In genomic region chr14:62015248-62015647, GRCh38 we compare ENCODE assay signal across 19 cellular contexts.
DNase-seq lines count a peak whose midpoint lies in the region; ATAC-seq and TF ChIP-seq lines count a peak whose summit lies in the region.
"Had no signal": no experiment of that assay in that cellular context is flagged by ENCODE, and none has a peak within 500 bp of the region (broad histone marks: within the 10 kb centered on the region; RNA-seq: fewer than 3 reads in every experiment).

No MANE protein-coding gene starts in this region.

- no peaks in the 10 kb centered on the region for H3K79me2 ChIP-seq in MM.1S (ENCODE audit: low read length)

- no peaks in the 10 kb centered on the region for H3F3A ChIP-seq in MM.1S (ENCODE audit: insufficient read depth, low read length)

- TF ChIP-seq CTCF in MM.1S (IDR thresholded peaks at IDR 0.05; ENCODE audit: low read length) = no peak
- TF ChIP-seq CTCF in right atrium auricular region (IDR thresholded peaks at IDR 0.05) = no peak

- H3K36me3 ChIP-seq in MM.1S (replicated peaks; ENCODE audit: insufficient read depth, low read length) (no peaks in the 10 kb centered on the region), right atrium auricular region (no peaks in the 10 kb centered on the region)

- H2AFZ ChIP-seq in MM.1S (ENCODE audit: low read length) = 0 out of 2 replicates have a peak overlapping the region, but pooled peaks have one; percentile 4
- H2AFZ ChIP-seq: PC-9 had no signal

- H4K20me1 ChIP-seq in MM.1S (ENCODE audit: insufficient read depth, low read length) = no peaks in the 10 kb centered on the region

- H3K27me3 ChIP-seq in MM.1S (replicated peaks; ENCODE audit: insufficient read depth, low read length) (no peaks in the 10 kb centered on the region), right atrium auricular region (no peaks in the 10 kb centered on the region)

- DNase-seq in GM03348 (ENCODE audit: low spot score) = peak; percentile 6
- DNase-seq in MM.1S = no peak
- peak; percentile 34 for DNase-seq in dedifferentiated amniotic fluid mesenchymal stem cell (ENCODE audit: extremely low spot score)
- no peak for DNase-seq in activated CD8-positive, alpha-beta memory T cell treated with anti-CD3 and anti-CD28 coated beads, Interleukin-2, amount 50 U/mL, for 48 hours
- no peak for DNase-seq in right atrium auricular region (ENCODE audit: low spot score)
- DNase-seq in NCI-H2171 (lab: John Stamatoyannopoulos, UW) = no peak
- DNase-seq: CD4-positive, CD25-positive, alpha-beta regulatory T cell; COR-L47; DMS 273 treated with DMSO at 0.1 percent for 48 hours; DND-41; GDM1; NCI-H1694 treated with DMSO at 0.1 percent for 48 hours; NCI-H2227 treated with DMSO at 0.1 percent for 48 hours; PC-9; SIG-M5; T-helper 17 cell had no signal

- H3K9me3 ChIP-seq in MM.1S (replicated peaks; ENCODE audit: insufficient read depth, low read length) (no peaks in the 10 kb centered on the region), right atrium auricular region (no peaks in the 10 kb centered on the region)

- H3K4me1 ChIP-seq in MM.1S (ENCODE audit: low read length) = no peaks in the 10 kb centered on the region
- no peaks in the 10 kb centered on the region for H3K4me1 ChIP-seq in right atrium auricular region

- H3K27ac ChIP-seq in MM.1S (ENCODE audit: low read length) = no peak overlapping the region
- no peak overlapping the region for H3K27ac ChIP-seq in right atrium auricular region
- H3K27ac ChIP-seq: PC-9, RWPE1 had no signal

- H3K9me2 ChIP-seq in MM.1S (replicated peaks; ENCODE audit: insufficient read depth, low read length) = no peaks in the 10 kb centered on the region

- H3K9ac ChIP-seq in MM.1S (ENCODE audit: low read length) = no peak overlapping the region

- H3K4me3 ChIP-seq in MM.1S (ENCODE audit: low read length) (no peak overlapping the region), right atrium auricular region (no peak overlapping the region)
- H3K4me3 ChIP-seq: GM12878, PC-9 had no signal

- no peak for ATAC-seq in HG02798 (IDR thresholded peaks at IDR 0.05; ENCODE audit: poor library complexity, unreplicated experiment)
- ATAC-seq: T-helper 17 cell had no signal

- no peak overlapping the region for H3K4me2 ChIP-seq in MM.1S (ENCODE audit: low read depth, low read length)
- H3K4me2 ChIP-seq: PC-9 had no signal

Comparison
In these comparisons a context has a peak if more than half of its experiments do, and no peak if none do; other contexts are left out.
1. DNase-seq: peak in GM03348 (single experiment) and dedifferentiated amniotic fluid mesenchymal stem cell (single experiment); none in MM.1S (single experiment), activated CD8-positive, alpha-beta memory T cell treated with anti-CD3 and anti-CD28 coated beads, Interleukin-2, amount 50 U/mL, for 48 hours (single experiment), right atrium auricular region (single experiment) and NCI-H2171 (single experiment).